In genomic region chr5:14767942-14768837, GRCh38 we compare ENCODE assay signal across 10 cellular contexts.
DNase-seq lines count a peak whose midpoint lies in the region; ATAC-seq, FAIRE-seq and TF ChIP-seq lines count a peak whose summit lies in the region.
"Had no signal": no experiment of that assay in that cellular context is flagged by ENCODE, and none has a peak within 500 bp of the region (broad histone marks: within the 10 kb centered on the region; RNA-seq: fewer than 3 reads in every experiment).

No MANE protein-coding gene starts in this region.

- H3K9me3 ChIP-seq in CD4-positive, alpha-beta memory T cell (ENCODE audit: control insufficient read depth in 1 of 2, low read length in 2 of 2) = no peaks in the 10 kb centered on the region
- no peaks in the 10 kb centered on the region for H3K9me3 ChIP-seq in uterus
- H3K9me3 ChIP-seq: suprapubic skin had no signal

- POLR2A ChIA-PET in CD4-positive, alpha-beta memory T cell (lab: Charles Lee; ENCODE audit: partially characterized antibody) = no interaction called here

- H3K27ac ChIP-seq in CD4-positive, alpha-beta memory T cell (ENCODE audit: low read depth, low read length) = no peak overlapping the region
- no peak overlapping the region for H3K27ac ChIP-seq in uterus
- H3K27ac ChIP-seq: suprapubic skin had no signal

- peak overlapping the region in 4 of 8 donors; percentile 2 to 44 (median 18) for H3K4me3 Mint-ChIP-seq in CD4-positive, alpha-beta memory T cell

- ATAC-seq in GM21360 (IDR thresholded peaks at IDR 0.05; ENCODE audit: unreplicated experiment) = peak; percentile 80

- H3K27me3 ChIP-seq in CD4-positive, alpha-beta memory T cell (ENCODE audit: insufficient read depth, low read length) = no peaks in the 10 kb centered on the region
- no peaks in the 10 kb centered on the region for H3K27me3 ChIP-seq in uterus
- H3K27me3 ChIP-seq: suprapubic skin had no signal

- peaks cover 0 to 2% (median 0%) of the 10 kb centered on the region in 8 donors for H3K9me3 Mint-ChIP-seq in CD4-positive, alpha-beta memory T cell

- H3K36me3 Mint-ChIP-seq in CD4-positive, alpha-beta memory T cell = peaks cover 14 to 34% of the 10 kb centered on the region in 2 donors

- no peak overlapping the region for H3K4me3 ChIP-seq in CD4-positive, alpha-beta memory T cell (ENCODE audit: low read length in 2 of 2)
- H3K4me3 ChIP-seq in uterus = no peak overlapping the region
- H3K4me3 ChIP-seq: suprapubic skin had no signal

- no peak for TF ChIP-seq CTCF in uterus (IDR thresholded peaks at IDR 0.05)

- CTCF ChIA-PET in CD4-positive, alpha-beta memory T cell (lab: Charles Lee; ENCODE audit: partially characterized antibody) = interaction anchor here (0.7 to 3.5 kb wide), 5 partner anchors 11 to 104 kb away, joined by 3 to 15 read pairs (median 5); no protein-coding TSS in a partner anchor

- H3K27me3 Mint-ChIP-seq in CD4-positive, alpha-beta memory T cell = no peaks in the 10 kb centered on the region

- H3K36me3 ChIP-seq in CD4-positive, alpha-beta memory T cell (ENCODE audit: insufficient read depth, low read length) = no peaks in the 10 kb centered on the region
- no peaks in the 10 kb centered on the region for H3K36me3 ChIP-seq in uterus

- DNase-seq in CD4-positive, alpha-beta memory T cell = peak in 1 of 5 donors; percentile 6
- no peak for DNase-seq in HTR-8/SVneo (ENCODE audit: insufficient read length, low spot score)
- DNase-seq in SK-N-DZ (ENCODE audit: low spot score) = peak; percentile 33
- no peak for DNase-seq in DMS 273 treated with DMSO at 0.1 percent for 48 hours (lab: John Stamatoyannopoulos, UW)
- no peak for DNase-seq in hypothalamus (lab: John Stamatoyannopoulos, UW)
- DNase-seq in uterus = no peak
- no peak for DNase-seq in stimulated activated CD4-positive, alpha-beta T cell treated with anti-CD3 and anti-CD28 coated beads, Interleukin-12 subunit alpha, Interleukin-12 subunit beta, amount 100 ng/mL, for 4 hours
- DNase-seq: caudate nucleus had no signal

- FAIRE-seq in HTR-8/SVneo (lab: Jason Lieb, UNC) = peak; percentile 64

- H3K27ac Mint-ChIP-seq in CD4-positive, alpha-beta memory T cell = peak overlapping the region; percentile 29 to 82 (median 63)

- intact Hi-C loops in CD4-positive, alpha-beta memory T cell (cut with micrococcal nuclease) = no loop called here
- intact Hi-C loops in uterus (cut with DNase I; ENCODE audit: low total_unique reads) = no loop called here

- no peak for TF ChIP-seq POLR2A in uterus (IDR thresholded peaks at IDR 0.05)

- H3K4me1 Mint-ChIP-seq in CD4-positive, alpha-beta memory T cell = peaks cover 21 to 42% (median 32%) of the 10 kb centered on the region in 4 donors

- H3K4me1 ChIP-seq in CD4-positive, alpha-beta memory T cell (ENCODE audit: insufficient read depth, low read length) = peaks cover 13% of the 10 kb centered on the region
- no peaks in the 10 kb centered on the region for H3K4me1 ChIP-seq in uterus
- H3K4me1 ChIP-seq: suprapubic skin had no signal
